8 cellular contexts compared by ENCODE assay signal in genomic region chr20:47316776-47317126, GRCh38. TPM values are rescaled to one million over a fixed set of nuclear protein-coding genes. Genes with fewer than 3 reads are reported as not detected.
DNase-seq lines count a peak whose midpoint lies in the region; ATAC-seq, FAIRE-seq and TF ChIP-seq lines count a peak whose summit lies in the region.

No MANE protein-coding gene starts in this region.

- no TSS peak for BruUV-seq in K562 (replicated peaks; lab: Mats Ljungman, UMichigan)

- H3K4me2 ChIP-seq in K562 (ENCODE audit: insufficient read depth, low read length), result peak overlapping the region; percentile 83

- 21% methylated on average over 2 of the region's 3 CpGs for WGBS in K562 (ENCODE audit: insufficient coverage, low coverage, missing lambda C conversion rate)
- WGBS in suprapubic skin, result 97% methylated on average over 3 of the region's 3 CpGs

- H3K4me3 ChIP-seq in K562 (no peak overlapping the region), suprapubic skin (no peak overlapping the region)

- DNase-seq in T-helper 2 cell treated with Interferon-gamma antibody and Interleukin-4, amounts not matched to agents 5 μg/mL and 100 μg/mL, for 36 hours (ENCODE audit: low spot score), result no peak
- no peak for DNase-seq in T-helper 2 cell
- peak in 1 of 4 experiments; percentile 34 for DNase-seq in K562 (ENCODE audit: extremely low read depth in 1 of 4, low spot score in 3 of 4)
- DNase-seq in memory B cell (ENCODE audit: low spot score in 2 of 2), result no peak
- DNase-seq in suprapubic skin (ENCODE audit: low spot score in 2 of 2), result no peak
- no peak for DNase-seq in SHP77 treated with DMSO at 0.1 percent for 48 hours (lab: John Stamatoyannopoulos, UW)
- no peak for DNase-seq in stimulated activated CD4-positive, alpha-beta T cell treated with anti-CD3 and anti-CD28 coated beads, Interleukin-15, amount 100 ng/mL, for 24 hours

- H3K36me3 Mint-ChIP-seq in T-helper 2 cell treated with Interferon-gamma antibody and Interleukin-4, amounts not matched to agents 5 μg/mL and 100 μg/mL, for 36 hours (ENCODE audit: low read depth), result peaks cover 18% of the 10 kb centered on the region
- H3K36me3 Mint-ChIP-seq in memory B cell, result peaks cover 9% of the 10 kb centered on the region

- TF ChIP-seq RAD21 in K562 (CRISPR knock-in tag; conservative IDR thresholded peaks at IDR 0.05 in 1 of 2, IDR thresholded peaks at IDR 0.05 in 1 of 2), result no peak

- H4K20me1 ChIP-seq in K562 (replicated peaks; ENCODE audit: control insufficient read depth, insufficient read depth, low read length), result peaks cover 47% of the 10 kb centered on the region

- H3K27me3 Mint-ChIP-seq in T-helper 2 cell treated with Interferon-gamma antibody and Interleukin-4, amounts not matched to agents 5 μg/mL and 100 μg/mL, for 36 hours (ENCODE audit: low read depth), result no peaks in the 10 kb centered on the region
- no peaks in the 10 kb centered on the region for H3K27me3 Mint-ChIP-seq in memory B cell

- in situ Hi-C loops in K562 (cut with MboI), result no loop called here

- H3K36me3 ChIP-seq in K562 (ENCODE audit: control insufficient read depth, insufficient read depth, low read length) (peaks cover 78% of the 10 kb centered on the region), suprapubic skin (no peaks in the 10 kb centered on the region)

- H3K9me1 ChIP-seq in K562 (ENCODE audit: control insufficient read depth, insufficient read depth, low read length), result peaks cover 8% of the 10 kb centered on the region

- no peaks in the 10 kb centered on the region for H3K9me3 ChIP-seq in K562 (replicated peaks; ENCODE audit: control insufficient read depth, insufficient read depth, low read depth, low read length)
- H3K9me3 ChIP-seq in suprapubic skin, result no peaks in the 10 kb centered on the region

- intact Hi-C loops in K562 (cut with micrococcal nuclease), result loop anchor here (5.0 kb wide), 2 partner anchors 41 to 66 kb away; partner anchors contain the start of gene ZMYND8

- H3K27ac Mint-ChIP-seq in T-helper 2 cell treated with Interferon-gamma antibody and Interleukin-4, amounts not matched to agents 5 μg/mL and 100 μg/mL, for 36 hours, result peak overlapping the region; percentile 70
- H3K27ac Mint-ChIP-seq in memory B cell, result peak overlapping the region; percentile 35

- no peak overlapping the region for H2AFZ ChIP-seq in K562 (ENCODE audit: low read depth, low read length)

- peak overlapping the region; percentile 69 to 84; a peak in 3 of 4 replicates for H3K9ac ChIP-seq in K562 (ENCODE audit: insufficient read depth in 1 of 2, low read depth in 2 of 2, low read length in 2 of 2)

- H3K27ac ChIP-seq in K562 (ENCODE audit: extremely low read depth, low read depth, low read length), result peak overlapping the region; percentile 89
- peak overlapping the region; percentile 97 for H3K27ac ChIP-seq in suprapubic skin

- H3K4me1 Mint-ChIP-seq in T-helper 2 cell treated with Interferon-gamma antibody and Interleukin-4, amounts not matched to agents 5 μg/mL and 100 μg/mL, for 36 hours (ENCODE audit: low read depth), result peaks cover 50% of the 10 kb centered on the region
- H3K4me1 Mint-ChIP-seq in memory B cell, result peaks cover 42% of the 10 kb centered on the region

- H3K4me1 ChIP-seq in K562 (replicated peaks in 1 of 2; ENCODE audit: control insufficient read depth in 2 of 2, insufficient read depth in 2 of 2, low read length in 2 of 2) (peaks cover 60 to 70% of the 10 kb centered on the region in 2 experiments), suprapubic skin (peaks cover 74% of the 10 kb centered on the region)

- CTCF ChIA-PET in K562 (lab: Yijun Ruan, JAX; ENCODE audit: low intra/inter-chr PET ratio), result no interaction called here

- no peak for TF ChIP-seq CTCF in K562 (IDR thresholded peaks at IDR 0.05 in 2 of 3, conservative IDR thresholded peaks at IDR 0.05 in 1 of 3; ENCODE audit: insufficient read depth in 2 of 3, low read depth in 1 of 3, low read length in 3 of 3)
- TF ChIP-seq CTCF in suprapubic skin (IDR thresholded peaks at IDR 0.05), result no peak

- TF ChIP-seq POLR2A in K562 (conservative IDR thresholded peaks at IDR 0.05) (no peak), suprapubic skin (IDR thresholded peaks at IDR 0.05) (no peak)

- ATAC-seq in K562 (0 out of 3 replicates have a peak, but pooled peaks have one; percentile 2), memory B cell (ENCODE audit: low read depth) (no peak), GM21825 (IDR thresholded peaks at IDR 0.05; ENCODE audit: unreplicated experiment) (no peak)

- no peaks in the 10 kb centered on the region for H3K9me3 Mint-ChIP-seq in T-helper 2 cell treated with Interferon-gamma antibody and Interleukin-4, amounts not matched to agents 5 μg/mL and 100 μg/mL, for 36 hours
- H3K9me3 Mint-ChIP-seq in memory B cell, result no peaks in the 10 kb centered on the region

- POLR2A ChIA-PET in K562 (lab: Yijun Ruan, JAX), result interaction anchor here (0.7 to 6.4 kb wide), 8 partner anchors 9 to 453 kb away, joined by 3 to 70 read pairs (median 3); no protein-coding TSS in a partner anchor

- no peak for TF ChIP-seq EP300 in K562 (IDR thresholded peaks at IDR 0.05; ENCODE audit: low read length)
- no peak for TF ChIP-seq EP300 in suprapubic skin (IDR thresholded peaks at IDR 0.05)

- peaks cover 99% of the 10 kb centered on the region for H3K79me2 ChIP-seq in K562 (ENCODE audit: control insufficient read depth, insufficient read depth, low read length)

- H3K4me3 Mint-ChIP-seq in T-helper 2 cell treated with Interferon-gamma antibody and Interleukin-4, amounts not matched to agents 5 μg/mL and 100 μg/mL, for 36 hours, result peak overlapping the region; percentile 42
- no peak overlapping the region for H3K4me3 Mint-ChIP-seq in memory B cell

- no peak for FAIRE-seq in K562 (lab: Jason Lieb, UNC)

- H3K27me3 ChIP-seq in K562 (ENCODE audit: control insufficient read depth in 2 of 2, insufficient read depth in 2 of 2, low read length in 2 of 2), result no peaks in the 10 kb centered on the region
- H3K27me3 ChIP-seq in suprapubic skin, result no peaks in the 10 kb centered on the region

TF ChIP-seq in K562, 482 proteins besides CTCF, POLR2A, EP300 and RAD21 (continues in another document):
- 0 out of 4 replicates have a peak, but pooled peaks of 1 of the 2 experiments have one; percentile 2 for TF ChIP-seq KDM4B (IDR thresholded peaks at IDR 0.05; ENCODE audit: borderline replicate concordance in 2 of 2, low read depth in 1 of 2)
- TF ChIP-seq, protein P1, sequence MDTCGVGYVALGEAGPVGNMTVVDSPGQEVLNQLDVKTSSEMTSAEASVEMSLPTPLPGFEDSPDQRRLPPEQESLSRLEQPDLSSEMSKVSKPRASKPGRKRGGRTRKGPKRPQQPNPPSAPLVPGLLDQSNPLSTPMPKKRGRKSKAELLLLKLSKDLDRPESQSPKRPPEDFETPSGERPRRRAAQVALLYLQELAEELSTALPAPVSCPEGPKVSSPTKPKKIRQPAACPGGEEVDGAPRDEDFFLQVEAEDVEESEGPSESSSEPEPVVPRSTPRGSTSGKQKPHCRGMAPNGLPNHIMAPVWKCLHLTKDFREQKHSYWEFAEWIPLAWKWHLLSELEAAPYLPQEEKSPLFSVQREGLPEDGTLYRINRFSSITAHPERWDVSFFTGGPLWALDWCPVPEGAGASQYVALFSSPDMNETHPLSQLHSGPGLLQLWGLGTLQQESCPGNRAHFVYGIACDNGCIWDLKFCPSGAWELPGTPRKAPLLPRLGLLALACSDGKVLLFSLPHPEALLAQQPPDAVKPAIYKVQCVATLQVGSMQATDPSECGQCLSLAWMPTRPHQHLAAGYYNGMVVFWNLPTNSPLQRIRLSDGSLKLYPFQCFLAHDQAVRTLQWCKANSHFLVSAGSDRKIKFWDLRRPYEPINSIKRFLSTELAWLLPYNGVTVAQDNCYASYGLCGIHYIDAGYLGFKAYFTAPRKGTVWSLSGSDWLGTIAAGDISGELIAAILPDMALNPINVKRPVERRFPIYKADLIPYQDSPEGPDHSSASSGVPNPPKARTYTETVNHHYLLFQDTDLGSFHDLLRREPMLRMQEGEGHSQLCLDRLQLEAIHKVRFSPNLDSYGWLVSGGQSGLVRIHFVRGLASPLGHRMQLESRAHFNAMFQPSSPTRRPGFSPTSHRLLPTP (IDR thresholded peaks at IDR 0.05; ENCODE audit: borderline replicate concordance, extremely low read depth, insufficient read length), result peak; percentile 10

RNA-seq across cellular contexts. Expression of gene ZMYND8, which starts 39.7 kb away (rescaled TPM):
- total RNA-seq in K562 (2011; cell fraction: chromatin; rRNA removed; ENCODE audit: low replicate concordance), result 399 and 515 TPM in 2 replicates
- 184 and 194 TPM in 2 replicates for total RNA-seq in K562 (2011; cell fraction: nucleolus; rRNA removed)
- 232 and 241 TPM in 2 replicates for total RNA-seq in K562 (2011; cell fraction: nucleoplasm; rRNA removed)
- total RNA-seq in K562 (2014; rRNA removed), result 51.8 and 62.6 TPM in 2 replicates
- total RNA-seq in K562 (2014; rRNA removed; fragmentation: Illumina TruSeq; extraction: Trizol), result 71.9 and 79.2 TPM in 2 replicates
- total RNA-seq in K562 (2015; rRNA removed; fragmentation: Illumina TruSeq; extraction: Trizol), result 65.3 and 67.3 TPM in 2 replicates
- 129 and 148 TPM in 2 replicates for total RNA-seq in K562 (2021)
- polyA plus RNA-seq in K562 (2011; rRNA removed), result 80.8 and 95.0 TPM in 2 replicates
- polyA plus RNA-seq in K562 (2011; cell fraction: cytosol; rRNA removed), result 42.9 and 46.7 TPM in 2 replicates
- polyA plus RNA-seq in K562 (2011; cell fraction: nucleus; rRNA removed), result 147 and 184 TPM in 2 replicates
- 48.4 and 62.9 TPM in 2 replicates for polyA plus RNA-seq in K562 (2012)
- polyA plus RNA-seq in K562 (2014; fragmentation: Illumina TruSeq; extraction: Trizol), result 97.2 and 121 TPM in 2 replicates
- 10 to 100 TPM; 31.8 to 58.0 TPM for polyA plus RNA-seq in K562 (2014; fragmentation: Nextera tagmentation; extraction: Ambion mirVana)
- polyA plus RNA-seq in K562 (2014; rRNA removed), result 63.9 and 79.5 TPM in 2 replicates
- polyA minus RNA-seq in K562 (2011; rRNA and poly(A)+ RNA removed), result 140 and 160 TPM in 2 replicates
- polyA minus RNA-seq in K562 (2011; cell fraction: cytosol; rRNA and poly(A)+ RNA removed), result 71.6 and 73.2 TPM in 2 replicates
- polyA minus RNA-seq in K562 (2011; cell fraction: nucleus; rRNA and poly(A)+ RNA removed), result 125 and 198 TPM in 2 replicates
- 100 to 1,000 TPM in 1 of 4 donors, 10 to 100 TPM in 3; 48.5 to 169 (median 54.1) TPM for total RNA-seq in suprapubic skin
